In genomic region chr3:136270179-136270578, GRCh38 we compare ENCODE assay signal across 18 cellular contexts. TPM values are rescaled to one million over a fixed set of nuclear protein-coding genes. Genes with fewer than 3 reads are reported as not detected.
DNase-seq lines count a peak whose midpoint lies in the region; ATAC-seq and TF ChIP-seq lines count a peak whose summit lies in the region.
"Had no signal": no experiment of that assay in that cellular context is flagged by ENCODE, and none has a peak within 500 bp of the region (broad histone marks: within the 10 kb centered on the region; RNA-seq: fewer than 3 reads in every experiment).

No MANE protein-coding gene starts in this region.

- H3K36me3 ChIP-seq in effector memory CD4-positive, alpha-beta T cell (ENCODE audit: control insufficient read depth, insufficient read depth, low read length): peaks cover 3% of the 10 kb centered on the region
- peaks cover 45% of the 10 kb centered on the region for H3K36me3 ChIP-seq in OCI-LY7 (ENCODE audit: insufficient read depth, low read length)
- H3K36me3 ChIP-seq: transverse colon had no signal

- no peak overlapping the region for H3K27ac Mint-ChIP-seq in activated T-cell treated with anti-CD3 and anti-CD28 coated beads, Interleukin-2, amount 50 U/mL, for 72 hours
- H3K27ac Mint-ChIP-seq: stimulated activated naive B cell treated with anti-CD40 and anti-IgM and Interleukin-4, amounts not matched to agents 10 μg/mL and 1 μg/mL and 100 μg/mL, for 72 hours had no signal

- no peak overlapping the region for H3K4me3 ChIP-seq in effector memory CD4-positive, alpha-beta T cell (ENCODE audit: insufficient read depth, low read depth, low read length, poor library complexity, severe bottlenecking)
- no peak overlapping the region for H3K4me3 ChIP-seq in OCI-LY7 (ENCODE audit: low read depth, low read length, poor library complexity, severe bottlenecking)
- H3K4me3 ChIP-seq: heart right ventricle, lower lobe of right lung, SJSA1, transverse colon had no signal

- intact Hi-C loops in OCI-LY7 (cut with micrococcal nuclease; ENCODE audit: unreplicated experiment): no loop called here

- peaks cover 44% of the 10 kb centered on the region for H3K4me1 Mint-ChIP-seq in activated T-cell treated with anti-CD3 and anti-CD28 coated beads, Interleukin-2, amount 50 U/mL, for 72 hours (ENCODE audit: low read depth)

- CTCF ChIA-PET in OCI-LY7 (lab: Charles Lee; ENCODE audit: unreplicated experiment): no interaction called here

- H2AFZ ChIP-seq in OCI-LY7 (ENCODE audit: low read length): no peak overlapping the region

- H3K4me3 Mint-ChIP-seq in activated T-cell treated with anti-CD3 and anti-CD28 coated beads, Interleukin-2, amount 50 U/mL, for 72 hours: peak overlapping the region in 1 of 2 donors; percentile 22
- H3K4me3 Mint-ChIP-seq: stimulated activated naive B cell treated with anti-CD40 and anti-IgM and Interleukin-4, amounts not matched to agents 10 μg/mL and 1 μg/mL and 100 μg/mL, for 72 hours had no signal

- POLR2A ChIA-PET in OCI-LY7 (lab: Charles Lee): no interaction called here

- no peaks in the 10 kb centered on the region for H3K9me3 ChIP-seq in effector memory CD4-positive, alpha-beta T cell (ENCODE audit: control insufficient read depth, low read length)
- no peaks in the 10 kb centered on the region for H3K9me3 ChIP-seq in OCI-LY7 (ENCODE audit: low read length)
- H3K9me3 ChIP-seq: lower lobe of right lung, SJSA1, transverse colon had no signal

- H3K4me2 ChIP-seq in OCI-LY7 (ENCODE audit: low read length): no peak overlapping the region

- no peak overlapping the region for H3K27ac ChIP-seq in effector memory CD4-positive, alpha-beta T cell (ENCODE audit: insufficient read depth, low read length, poor library complexity, severe bottlenecking)
- H3K27ac ChIP-seq in OCI-LY7 (ENCODE audit: low read depth, low read length, poor library complexity, severe bottlenecking): no peak overlapping the region
- H3K27ac ChIP-seq: C4-2B, heart right ventricle, lower lobe of right lung, SJSA1, transverse colon had no signal

- BruUV-seq in OCI-LY7 (replicated peaks; lab: Mats Ljungman, UMichigan): no TSS peak

- H3K9me2 ChIP-seq in OCI-LY7 (ENCODE audit: insufficient read depth, low read length): no peaks in the 10 kb centered on the region

- H3K4me1 ChIP-seq in effector memory CD4-positive, alpha-beta T cell (ENCODE audit: control insufficient read depth, insufficient read depth, low read length, poor library complexity, severe bottlenecking): no peaks in the 10 kb centered on the region
- H3K4me1 ChIP-seq in OCI-LY7 (ENCODE audit: insufficient read depth, low read length, poor library complexity, severe bottlenecking): no peaks in the 10 kb centered on the region
- H3K4me1 ChIP-seq: lower lobe of right lung, transverse colon had no signal

- peaks cover 4 to 16% of the 10 kb centered on the region in 2 donors for H3K36me3 Mint-ChIP-seq in activated T-cell treated with anti-CD3 and anti-CD28 coated beads, Interleukin-2, amount 50 U/mL, for 72 hours (ENCODE audit: insufficient read depth in 2 of 2)

- no peak for TF ChIP-seq CTCF in OCI-LY7 (conservative IDR thresholded peaks at IDR 0.05; ENCODE audit: low read length)

- H3K27me3 Mint-ChIP-seq in activated T-cell treated with anti-CD3 and anti-CD28 coated beads, Interleukin-2, amount 50 U/mL, for 72 hours (ENCODE audit: low read depth): no peaks in the 10 kb centered on the region
- H3K27me3 Mint-ChIP-seq: stimulated activated naive B cell treated with anti-CD40 and anti-IgM and Interleukin-4, amounts not matched to agents 10 μg/mL and 1 μg/mL and 100 μg/mL, for 72 hours had no signal

- peak; percentile 87 to 93 for ATAC-seq in activated T-cell treated with anti-CD3 and anti-CD28 coated beads, Interleukin-2, amount 50 U/mL, for 72 hours (replicated peaks in 1 of 2)
- ATAC-seq in GM21390 (IDR thresholded peaks at IDR 0.05; ENCODE audit: unreplicated experiment) (peak; percentile 59), HG03045 (IDR thresholded peaks at IDR 0.05; ENCODE audit: unreplicated experiment) (peak; percentile 69)
- peak; percentile 43 for ATAC-seq in stimulated activated naive CD8-positive, alpha-beta T cell treated with anti-CD3 and anti-CD28 coated beads, Interleukin-15, Interleukin-2, amounts not matched to agents 100 U/mL and 50 U/mL, for 24 hours
- ATAC-seq: heart right ventricle; lower lobe of right lung; stimulated activated naive B cell treated with anti-CD40 and anti-IgM and Interleukin-4, amounts not matched to agents 10 μg/mL and 1 μg/mL and 100 μg/mL, for 72 hours had no signal

- DNase-seq in activated T-cell treated with anti-CD3 and anti-CD28 coated beads, Interleukin-2, amount 50 U/mL, for 72 hours: no peak
- no peak for DNase-seq in activated T-cell treated with anti-CD3 and anti-CD28 coated beads, Interleukin-2, amount 50 U/mL, for 48 hours
- no peak for DNase-seq in stimulated activated naive CD8-positive, alpha-beta T cell treated with anti-CD3 and anti-CD28 coated beads, Interleukin-15, Interleukin-2, amounts not matched to agents 100 U/mL and 50 U/mL, for 24 hours
- DNase-seq in effector memory CD4-positive, alpha-beta T cell: no peak
- DNase-seq in nucleus accumbens (lab: John Stamatoyannopoulos, UW) (no peak), OCI-LY7 (ENCODE audit: low spot score) (no peak)
- DNase-seq: activated CD4-positive, CD25-positive, alpha-beta regulatory T cell treated with anti-CD3 and anti-CD28 coated beads, Interleukin-2, amount 50 U/mL, for 72 hours; activated naive CD4-positive, alpha-beta T cell treated with anti-CD3 and anti-CD28 coated beads, Interleukin-2, amount 50 U/mL, for 16 hours; GF-D8; heart right ventricle; lower lobe of right lung; NCI-H82; stimulated activated naive B cell treated with anti-CD40 and anti-IgM and Interleukin-4, amounts not matched to agents 10 μg/mL and 1 μg/mL and 100 μg/mL, for 72 hours; transverse colon had no signal

- no peaks in the 10 kb centered on the region for H3K27me3 ChIP-seq in effector memory CD4-positive, alpha-beta T cell (replicated peaks; ENCODE audit: control insufficient read depth, insufficient read depth, low read length, poor library complexity, severe bottlenecking)
- H3K27me3 ChIP-seq: heart right ventricle, SJSA1, transverse colon had no signal

- no peaks in the 10 kb centered on the region for H4K20me1 ChIP-seq in OCI-LY7 (ENCODE audit: insufficient read depth, low read length)

- H3K79me2 ChIP-seq in OCI-LY7 (ENCODE audit: insufficient read depth, low read depth, low read length): 0 out of 2 replicates have a peak, but pooled peaks cover 7% of the 10 kb centered on the region

- H3K9me3 Mint-ChIP-seq in activated T-cell treated with anti-CD3 and anti-CD28 coated beads, Interleukin-2, amount 50 U/mL, for 72 hours: no peaks in the 10 kb centered on the region

RNA-seq across cellular contexts. Expression of gene PCCB, which starts 20.0 kb away (rescaled TPM):
- total RNA-seq in activated T-cell treated with anti-CD3 and anti-CD28 coated beads, Interleukin-2, amount 50 U/mL, for 72 hours: 10 to 100 TPM; 43.9 to 53.5 TPM
- total RNA-seq in OCI-LY7 (2014; rRNA removed; shearing (Covaris generic)): 38.3 and 39.7 TPM in 2 replicates
- 51.5 and 64.1 TPM in 2 replicates for total RNA-seq in OCI-LY7 (2022)
